Comparison of ENCODE assay signal across 27 cellular contexts in the genomic region with DNA sequence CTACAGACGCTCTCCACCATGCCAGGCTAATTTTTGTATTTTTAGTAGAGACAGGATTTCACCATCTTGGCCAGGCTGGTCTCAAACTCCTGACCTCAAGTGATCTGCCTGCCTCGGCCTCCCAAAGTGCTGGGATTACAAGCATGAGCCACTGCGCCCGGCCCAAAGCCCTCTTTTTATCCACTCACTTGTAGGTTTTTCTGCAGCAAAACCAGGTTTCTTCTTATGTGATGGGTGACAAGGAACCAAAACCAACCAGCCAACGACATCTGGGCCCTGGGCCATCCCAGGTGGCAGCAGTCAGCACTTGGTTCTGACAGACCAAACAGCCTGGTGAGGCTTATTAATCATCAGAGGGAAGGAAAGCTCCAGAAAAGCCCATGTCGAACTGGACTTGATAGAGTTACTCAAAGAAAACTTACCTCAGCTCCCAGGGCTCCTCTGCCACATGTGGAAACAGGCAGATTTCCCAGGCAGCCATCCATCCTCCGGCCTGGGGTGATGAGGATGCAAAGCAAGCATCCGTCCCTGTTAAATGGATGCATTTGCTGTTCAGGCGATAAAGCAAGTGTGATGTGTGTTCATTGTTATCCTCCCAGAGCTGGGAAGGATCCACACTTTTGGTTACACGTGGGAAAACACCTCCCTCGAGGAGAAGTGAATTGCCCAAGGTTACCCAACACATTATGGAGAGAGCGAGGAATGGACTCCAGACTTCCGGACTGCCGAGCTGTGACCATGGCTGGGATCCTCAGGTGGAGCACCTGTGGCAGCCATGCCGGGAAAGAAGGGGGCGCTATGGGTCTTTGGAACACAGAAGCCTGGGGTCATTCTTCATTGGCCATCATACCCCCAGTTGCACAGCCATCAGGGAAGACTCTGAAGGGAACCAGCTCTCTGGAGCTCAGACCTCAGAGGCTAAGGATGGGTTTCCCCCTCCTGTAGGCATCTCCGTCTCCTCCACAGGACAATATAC.
DNase-seq lines count a peak whose midpoint lies in the region; ATAC-seq lines count a peak whose summit lies in the region.
"Had no signal": no experiment of that assay in that cellular context is flagged by ENCODE, and none has a peak within 500 bp of the region (broad histone marks: within the 10 kb centered on the region; RNA-seq: fewer than 3 reads in every experiment).

No MANE protein-coding gene starts in this region.

- H3K9me3 ChIP-seq in MG63: no peaks in the 10 kb centered on the region
- H3K9me3 ChIP-seq: ascending aorta, esophagus muscularis mucosa, gastrocnemius medialis, pancreas, sigmoid colon, suprapubic skin had no signal

- no peak overlapping the region for H3K27ac Mint-ChIP-seq in activated CD4-positive, alpha-beta T cell treated with anti-CD3 and anti-CD28 coated beads for 36 hours
- H3K27ac Mint-ChIP-seq: activated naive CD4-positive, alpha-beta T cell treated with anti-CD3 and anti-CD28 coated beads, Interleukin-2, amount 50 U/mL, for 24 hours; naive B cell had no signal

- DNase-seq in activated CD4-positive, alpha-beta T cell treated with anti-CD3 and anti-CD28 coated beads for 36 hours: peak; percentile 11
- DNase-seq in activated CD4-positive, alpha-beta T cell treated with anti-CD3 and anti-CD28 coated beads, Interleukin-2, amount 50 U/mL, for 1 hour: no peak
- peak; percentile 2 for DNase-seq in MG63
- peak; percentile 5 for DNase-seq in dermis blood vessel endothelial cell
- DNase-seq in NCI-H128 (lab: John Stamatoyannopoulos, UW; ENCODE audit: unreplicated experiment): no peak
- DNase-seq: activated CD8-positive, alpha-beta memory T cell treated with anti-CD3 and anti-CD28 coated beads for 24 hours; C1 segment of cervical spinal cord; effector CD8-positive, alpha-beta T cell; gastrocnemius medialis; HCEC 1CT; hypothalamus; mammary epithelial cell; naive B cell; NCI-H1436; NCI-H2171 treated with DMSO at 0.1 percent for 48 hours; NK-92 treated with Interleukin-12 subunit alpha and Interleukin-12 subunit beta, amount 100 ng/mL, for 24 hours; pancreas; sigmoid colon had no signal

- H3K4me1 Mint-ChIP-seq in activated CD4-positive, alpha-beta T cell treated with anti-CD3 and anti-CD28 coated beads for 36 hours: no peaks in the 10 kb centered on the region
- H3K4me1 Mint-ChIP-seq: activated naive CD4-positive, alpha-beta T cell treated with anti-CD3 and anti-CD28 coated beads, Interleukin-2, amount 50 U/mL, for 24 hours; central memory CD8-positive, alpha-beta T cell; naive B cell had no signal

- no peaks in the 10 kb centered on the region for H3K27me3 ChIP-seq in MG63
- H3K27me3 ChIP-seq: ascending aorta, esophagus muscularis mucosa, gastrocnemius medialis, pancreas, sigmoid colon, suprapubic skin had no signal

- H3K4me3 Mint-ChIP-seq in activated CD4-positive, alpha-beta T cell treated with anti-CD3 and anti-CD28 coated beads for 36 hours: no peak overlapping the region
- H3K4me3 Mint-ChIP-seq: activated naive CD4-positive, alpha-beta T cell treated with anti-CD3 and anti-CD28 coated beads, Interleukin-2, amount 50 U/mL, for 24 hours; central memory CD8-positive, alpha-beta T cell; naive B cell had no signal

- H3K27ac ChIP-seq in temporal lobe (ENCODE audit: low read depth, low read length): peak overlapping the region; percentile 4
- H3K27ac ChIP-seq: ascending aorta, esophagus muscularis mucosa, gastrocnemius medialis, pancreas, sigmoid colon, suprapubic skin had no signal

- H3K9me3 Mint-ChIP-seq in activated CD4-positive, alpha-beta T cell treated with anti-CD3 and anti-CD28 coated beads for 36 hours (ENCODE audit: low read depth): no peaks in the 10 kb centered on the region
- H3K9me3 Mint-ChIP-seq: activated naive CD4-positive, alpha-beta T cell treated with anti-CD3 and anti-CD28 coated beads, Interleukin-2, amount 50 U/mL, for 24 hours; central memory CD8-positive, alpha-beta T cell; naive B cell had no signal

- CTCF ChIA-PET in activated CD4-positive, alpha-beta T cell treated with anti-CD3 and anti-CD28 coated beads for 36 hours (lab: Charles Lee): interaction anchor here (1.1 kb wide), 1 partner anchor 126 kb away, joined by 3 read pairs; no protein-coding TSS in a partner anchor

- peaks cover 10% of the 10 kb centered on the region for H3K27me3 Mint-ChIP-seq in activated CD4-positive, alpha-beta T cell treated with anti-CD3 and anti-CD28 coated beads for 36 hours

- intact Hi-C loops in activated CD4-positive, alpha-beta T cell treated with anti-CD3 and anti-CD28 coated beads for 36 hours (cut with DNase I, micrococcal nuclease): no loop called here

- no peaks in the 10 kb centered on the region for H3K36me3 Mint-ChIP-seq in activated CD4-positive, alpha-beta T cell treated with anti-CD3 and anti-CD28 coated beads for 36 hours (ENCODE audit: low read depth)
- H3K36me3 Mint-ChIP-seq: activated naive CD4-positive, alpha-beta T cell treated with anti-CD3 and anti-CD28 coated beads, Interleukin-2, amount 50 U/mL, for 24 hours; naive B cell had no signal

- POLR2A ChIA-PET in activated CD4-positive, alpha-beta T cell treated with anti-CD3 and anti-CD28 coated beads for 36 hours (lab: Charles Lee): no interaction called here

- no peak for ATAC-seq in activated CD4-positive, alpha-beta T cell treated with anti-CD3 and anti-CD28 coated beads for 36 hours
- ATAC-seq in GM21576 (IDR thresholded peaks at IDR 0.05; ENCODE audit: unreplicated experiment): no peak
- ATAC-seq in HG03571 (IDR thresholded peaks at IDR 0.05; ENCODE audit: unreplicated experiment): no peak
- ATAC-seq: activated CD4-positive, CD25-positive, alpha-beta regulatory T cell treated with anti-CD3 and anti-CD28 coated beads, Interleukin-2, amount 50 U/mL, for 24 hours; gastrocnemius medialis; pancreas had no signal

- no peaks in the 10 kb centered on the region for H3K36me3 ChIP-seq in MG63
- H3K36me3 ChIP-seq: ascending aorta, esophagus muscularis mucosa, gastrocnemius medialis, sigmoid colon, suprapubic skin had no signal

- no peak overlapping the region for H3K4me3 ChIP-seq in MG63
- H3K4me3 ChIP-seq: ascending aorta, esophagus muscularis mucosa, gastrocnemius medialis, pancreas, sigmoid colon, suprapubic skin had no signal

Comparison
In these comparisons a context has a peak if more than half of its experiments do, and no peak if none do; other contexts are left out.
1. DNase-seq: peak in activated CD4-positive, alpha-beta T cell treated with anti-CD3 and anti-CD28 coated beads for 36 hours (single experiment), MG63 (single experiment) and dermis blood vessel endothelial cell (single experiment); none in activated CD4-positive, alpha-beta T cell treated with anti-CD3 and anti-CD28 coated beads, Interleukin-2, amount 50 U/mL, for 1 hour (single experiment) and NCI-H128 (single experiment).